In genomic region chr3:132710311-132710710, GRCh38 we compare ENCODE assay signal across 5 cellular contexts.
"Had no signal": no experiment of that assay in that cellular context is flagged by ENCODE, and none has a peak within 500 bp of the region (broad histone marks: within the 10 kb centered on the region; RNA-seq: fewer than 3 reads in every experiment).

No MANE protein-coding gene starts in this region.

- H3K4me3 ChIP-seq: GM23338, K562 had no signal

- H3K27ac Mint-ChIP-seq: GM23338 had no signal

- H3K9me3 Mint-ChIP-seq: GM23338, H9 had no signal

- DNase-seq: H9, HCEC 1CT, IMR-90 had no signal

- H3K4me3 Mint-ChIP-seq: GM23338, H9 had no signal

- H3K4me1 Mint-ChIP-seq: GM23338, H9 had no signal

- ATAC-seq: GM23338, K562 had no signal

- H2AFZ ChIP-seq: GM23338 had no signal

- H3K4me2 ChIP-seq: GM23338 had no signal
